Comparison of ENCODE assay signal across 1 cellular context in genomic region chr16:21554795-21555585, GRCh38.
TF ChIP-seq lines count a peak whose summit lies in the region.

No MANE protein-coding gene starts in this region.

TF ChIP-seq in K562, 482 proteins besides CTCF, POLR2A, EP300 and RAD21 (continued from another document and continues in another):
- TF ChIP-seq ATF1 (CRISPR knock-in tag; IDR thresholded peaks at IDR 0.05) = no peak
- TF ChIP-seq ATF1 (tag; IDR thresholded peaks at IDR 0.05) = peak; percentile 44
- no peak for TF ChIP-seq PPARD (CRISPR knock-in tag; IDR thresholded peaks at IDR 0.05)
- peak; percentile 77 for TF ChIP-seq MAX (CRISPR knock-in tag; IDR thresholded peaks at IDR 0.05)
- 0 out of 2 replicates have a peak, but pooled peaks have one; percentile 8 for TF ChIP-seq ZBTB2 (IDR thresholded peaks at IDR 0.05)
- TF ChIP-seq MXD1 (CRISPR knock-in tag; IDR thresholded peaks at IDR 0.05; ENCODE audit: borderline replicate concordance, poor library complexity, severe bottlenecking) = no peak
- peak; percentile 79 for TF ChIP-seq LCOR (CRISPR knock-in tag; IDR thresholded peaks at IDR 0.05)
- TF ChIP-seq SMAD4 (CRISPR knock-in tag; conservative IDR thresholded peaks at IDR 0.05) = 0 out of 2 replicates have a peak, but pooled peaks have one; percentile 35
- 0 out of 2 replicates have a peak, but pooled peaks have one; percentile 9 for TF ChIP-seq TEAD4 (IDR thresholded peaks at IDR 0.05; ENCODE audit: low read length)
- TF ChIP-seq TEAD4 (CRISPR knock-in tag; IDR thresholded peaks at IDR 0.05; ENCODE audit: borderline replicate concordance) = no peak
- peak; percentile 57; the same call in 1 of the 2 replicates for TF ChIP-seq BHLHE40 (IDR thresholded peaks at IDR 0.05; ENCODE audit: low read length)
- TF ChIP-seq ZBTB33 (CRISPR knock-in tag; IDR thresholded peaks at IDR 0.05) = peak; percentile 92
- 0 out of 2 replicates have a peak, but pooled peaks have one; percentile 21 for TF ChIP-seq GTF2F1 (IDR thresholded peaks at IDR 0.05; ENCODE audit: low read depth, low read length)
- TF ChIP-seq STAG1 (CRISPR knock-in tag; IDR thresholded peaks at IDR 0.05; ENCODE audit: borderline replicate concordance) = peak; percentile 92; the same call in 1 of the 2 replicates
- no peak for TF ChIP-seq SIRT6 (IDR thresholded peaks at IDR 0.05; ENCODE audit: low read depth, low read length)
- peak; percentile 65; the same call in 1 of the 2 replicates for TF ChIP-seq POLR2G (IDR thresholded peaks at IDR 0.05; ENCODE audit: low read depth, low read length)
- peak; percentile 38; the same call in 1 of the 2 replicates for TF ChIP-seq ZFX (CRISPR knock-in tag; IDR thresholded peaks at IDR 0.05)
- TF ChIP-seq CBX1 (IDR thresholded peaks at IDR 0.05; ENCODE audit: low read depth) = peak; percentile 51; the same call in 1 of the 2 replicates
- TF ChIP-seq BCOR (IDR thresholded peaks at IDR 0.05) = peak; percentile 7; the same call in 1 of the 2 replicates
- TF ChIP-seq TFE3 (CRISPR knock-in tag; IDR thresholded peaks at IDR 0.05) = no peak
- peak; percentile 98 for TF ChIP-seq SMC3 (conservative IDR thresholded peaks at IDR 0.05; ENCODE audit: insufficient read depth, low read depth, low read length)
- TF ChIP-seq TEAD1 (CRISPR knock-in tag; IDR thresholded peaks at IDR 0.05) = peak in 1 of 2 experiments; percentile 84; a peak in 2 of 4 replicates
- no peak for TF ChIP-seq MTA2 (IDR thresholded peaks at IDR 0.05; ENCODE audit: low read depth)
- peak; percentile 77; the same call in 1 of the 2 replicates for TF ChIP-seq ATF6 (CRISPR knock-in tag; IDR thresholded peaks at IDR 0.05)
- peak in 1 of 2 experiments; percentile 63; a peak in 1 of 4 replicates for TF ChIP-seq NONO (IDR thresholded peaks at IDR 0.05; ENCODE audit: low read depth in 2 of 2, low read length in 1 of 2)
- TF ChIP-seq MNT (conservative IDR thresholded peaks at IDR 0.05) = peak; percentile 82 to 83
- TF ChIP-seq ZEB2 (IDR thresholded peaks at IDR 0.05) = 0 out of 2 replicates have a peak, but pooled peaks have one; percentile 25
- TF ChIP-seq ELK1 (CRISPR knock-in tag; IDR thresholded peaks at IDR 0.05) = no peak
- TF ChIP-seq E2F8 (IDR thresholded peaks at IDR 0.05; ENCODE audit: low read depth, partially characterized antibody) = peak; percentile 56
- peak in 1 of 3 experiments; percentile 47 for TF ChIP-seq YY1 (IDR thresholded peaks at IDR 0.05; ENCODE audit: borderline replicate concordance in 1 of 3, control insufficient read depth in 1 of 3, extremely low read depth in 1 of 3, insufficient read depth in 3 of 3, insufficient read length in 1 of 3, insufficient replicate concordance in 2 of 3, low read depth in 1 of 3, low read length in 2 of 3)
- peak; percentile 70; the same call in 1 of the 2 replicates for TF ChIP-seq KLF16 (IDR thresholded peaks at IDR 0.05)
- no peak for TF ChIP-seq ZNF395 (CRISPR knock-in tag; IDR thresholded peaks at IDR 0.05)
- TF ChIP-seq RB1 (IDR thresholded peaks at IDR 0.05; ENCODE audit: low read depth) = peak; percentile 96
- peak; percentile 82 for TF ChIP-seq TFAP4 (CRISPR knock-in tag; IDR thresholded peaks at IDR 0.05; ENCODE audit: borderline replicate concordance)
- peak; percentile 87 for TF ChIP-seq CXXC5 (CRISPR knock-in tag; IDR thresholded peaks at IDR 0.05)
- no peak for TF ChIP-seq CHD2 (IDR thresholded peaks at IDR 0.05; ENCODE audit: low read depth, low read length)
- 0 out of 2 replicates have a peak, but pooled peaks have one; percentile 49 for TF ChIP-seq DLX4 (CRISPR knock-in tag; IDR thresholded peaks at IDR 0.05)
- TF ChIP-seq CREB3L1 (IDR thresholded peaks at IDR 0.05; ENCODE audit: borderline replicate concordance, low read depth) = peak; percentile 89; the same call in 1 of the 2 replicates
- TF ChIP-seq BRD9 (IDR thresholded peaks at IDR 0.05; ENCODE audit: low read depth, partially characterized antibody) = peak; percentile 58
